Comparison of ENCODE assay signal across 1 cellular context in the genomic region with DNA sequence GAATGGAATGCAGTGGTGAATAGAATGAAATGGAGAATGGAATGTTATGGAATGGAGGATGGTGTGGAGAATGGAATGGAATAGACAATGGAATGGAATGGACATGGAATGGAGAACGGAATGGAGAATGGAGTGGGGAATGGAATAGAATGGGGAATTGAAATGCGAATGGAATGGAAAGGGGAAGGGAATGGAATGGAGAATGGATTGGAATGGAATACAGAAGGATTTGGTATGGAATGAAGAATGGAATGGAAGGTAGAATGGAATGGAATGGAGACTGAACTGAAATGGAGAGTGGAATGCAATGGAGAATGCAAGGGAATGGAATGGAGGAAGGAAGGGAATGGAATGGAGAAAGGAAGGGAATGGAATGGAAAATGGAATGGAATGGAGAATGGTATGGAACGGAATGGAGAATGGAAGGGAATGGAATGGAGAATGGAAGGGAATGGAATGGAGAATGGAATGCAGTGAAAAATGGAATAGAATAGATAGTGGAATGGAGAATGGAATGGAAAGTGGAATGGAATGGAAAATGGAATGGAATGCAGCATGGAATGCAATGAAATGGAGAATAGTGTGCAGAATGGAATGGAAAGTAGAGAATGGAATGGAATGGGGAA.
TF ChIP-seq lines count a peak whose summit lies in the region.

No MANE protein-coding gene starts in this region.

TF ChIP-seq in H1, 55 proteins besides CTCF, POLR2A, EP300 and RAD21:
- no peak for TF ChIP-seq CBX5 (IDR thresholded peaks at IDR 0.05; ENCODE audit: low read depth, low read length)
- peak; percentile 37; the same call in 1 of the 2 replicates for TF ChIP-seq TEAD4 (IDR thresholded peaks at IDR 0.05; ENCODE audit: low read depth, low read length)
